Comparison of ENCODE assay signal across 2 cellular contexts in genomic region chr9:77043743-77044142, GRCh38. TPM values are rescaled to one million over a fixed set of nuclear protein-coding genes. Genes with fewer than 3 reads are reported as not detected.
"Had no signal": no experiment of that assay in that cellular context is flagged by ENCODE, and none has a peak within 500 bp of the region (broad histone marks: within the 10 kb centered on the region; RNA-seq: fewer than 3 reads in every experiment).

No MANE protein-coding gene starts in this region.

RNA-seq across cellular contexts. Expression of gene FOXB2, which starts 24.3 kb away (rescaled TPM):
- total RNA-seq: G401, GM12878 had no signal
- polyA plus RNA-seq: GM12878 had no signal
